Comparison of ENCODE assay signal across 1 cellular context in the genomic region with DNA sequence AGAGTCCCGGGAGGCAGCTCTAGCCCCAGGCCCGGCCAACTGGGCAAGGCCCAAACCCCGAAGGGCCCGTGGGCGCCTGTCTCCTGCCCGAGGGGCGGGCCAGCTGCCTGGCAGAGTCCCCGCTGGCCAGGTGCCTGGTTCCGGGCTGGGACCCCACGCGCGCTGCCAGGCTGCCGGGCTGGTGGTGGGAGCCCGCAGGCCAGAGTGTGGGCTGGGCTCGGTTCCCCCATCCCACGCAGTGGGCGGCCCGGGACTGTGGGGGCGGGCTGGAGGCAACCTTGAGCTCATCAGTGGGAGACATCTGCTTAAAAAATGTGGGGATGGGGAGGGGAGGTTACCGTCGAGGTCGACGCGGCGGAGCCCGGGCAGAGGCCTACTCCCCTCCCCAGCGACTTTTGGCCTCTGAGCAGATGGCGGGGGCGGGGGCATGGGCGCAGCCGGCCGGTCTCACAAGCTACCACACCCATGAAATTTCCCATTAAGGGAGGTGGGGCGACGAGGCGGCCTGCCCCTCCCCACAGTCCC.
TF ChIP-seq lines count a peak whose summit lies in the region.

No MANE protein-coding gene starts in this region.

TF ChIP-seq in K562, 482 proteins besides CTCF, POLR2A, EP300 and RAD21 (continued from another document and continues in another):
- TF ChIP-seq NR4A1 (CRISPR knock-in tag; IDR thresholded peaks at IDR 0.05) (0 out of 2 replicates have a peak, but pooled peaks have one; percentile 47), NR4A1 (tag; IDR thresholded peaks at IDR 0.05) (no peak), CTBP1 (IDR thresholded peaks at IDR 0.05; ENCODE audit: borderline replicate concordance) (peak; percentile 42; the same call in 1 of the 2 replicates), MAFK (IDR thresholded peaks at IDR 0.05; ENCODE audit: low read length) (no peak), PHTF2 (CRISPR knock-in tag; IDR thresholded peaks at IDR 0.05) (no peak), FOXK1 (CRISPR knock-in tag; IDR thresholded peaks at IDR 0.05; ENCODE audit: borderline replicate concordance) (no peak), ATF1 (CRISPR knock-in tag; IDR thresholded peaks at IDR 0.05) (no peak), ATF1 (tag; IDR thresholded peaks at IDR 0.05) (peak; percentile 67), MYNN (IDR thresholded peaks at IDR 0.05) (peak; percentile 61), MYNN (CRISPR knock-in tag; IDR thresholded peaks at IDR 0.05) (no peak), ZNF586 (CRISPR knock-in tag; conservative IDR thresholded peaks at IDR 0.05) (no peak), ZFX (CRISPR knock-in tag; IDR thresholded peaks at IDR 0.05) (peak; percentile 90), ZNF668 (CRISPR knock-in tag; IDR thresholded peaks at IDR 0.05) (no peak), NR2C2 (CRISPR knock-in tag; IDR thresholded peaks at IDR 0.05) (0 out of 2 replicates have a peak, but pooled peaks have one; percentile 15), NR2C2 (tag; IDR thresholded peaks at IDR 0.05) (peak; percentile 64; the same call in 1 of the 2 replicates), HNRNPLL (IDR thresholded peaks at IDR 0.05; ENCODE audit: low read depth, low read length, poor library complexity, severe bottlenecking) (peak; percentile 35), NEUROD1 (IDR thresholded peaks at IDR 0.05; ENCODE audit: borderline replicate concordance, low read depth, low read length, partially characterized antibody) (peak; percentile 35), TAF15 (IDR thresholded peaks at IDR 0.05; ENCODE audit: low read depth, low read length) (no peak), ZKSCAN1 (IDR thresholded peaks at IDR 0.05; ENCODE audit: low read depth, low read length) (0 out of 2 replicates have a peak, but pooled peaks have one; percentile 7), BRD9 (IDR thresholded peaks at IDR 0.05; ENCODE audit: low read depth, partially characterized antibody) (no peak), ZBTB7A (IDR thresholded peaks at IDR 0.05; ENCODE audit: borderline replicate concordance, control insufficient read depth, low read depth, low read length) (peak; percentile 91), HIVEP1 (CRISPR knock-in tag; IDR thresholded peaks at IDR 0.05) (no peak), ZNF224 (CRISPR knock-in tag; IDR thresholded peaks at IDR 0.05) (no peak), ARNT (IDR thresholded peaks at IDR 0.05) (no peak), PML (IDR thresholded peaks at IDR 0.05; ENCODE audit: low read length) (no peak), MAZ (CRISPR knock-in tag; conservative IDR thresholded peaks at IDR 0.05 in 1 of 2, IDR thresholded peaks at IDR 0.05 in 1 of 2) (peak; percentile 53 to 66; a peak in 3 of 4 replicates), CHD4 (IDR thresholded peaks at IDR 0.05; ENCODE audit: insufficient read depth, insufficient replicate concordance, low read depth, low read length, poor library complexity, severe bottlenecking) (no peak), ZNF830 (CRISPR knock-in tag; IDR thresholded peaks at IDR 0.05) (no peak), EGR1 (conservative IDR thresholded peaks at IDR 0.05) (peak; percentile 100), NFIC (IDR thresholded peaks at IDR 0.05) (peak; percentile 56; the same call in 1 of the 2 replicates)
- TF ChIP-seq, protein P1, sequence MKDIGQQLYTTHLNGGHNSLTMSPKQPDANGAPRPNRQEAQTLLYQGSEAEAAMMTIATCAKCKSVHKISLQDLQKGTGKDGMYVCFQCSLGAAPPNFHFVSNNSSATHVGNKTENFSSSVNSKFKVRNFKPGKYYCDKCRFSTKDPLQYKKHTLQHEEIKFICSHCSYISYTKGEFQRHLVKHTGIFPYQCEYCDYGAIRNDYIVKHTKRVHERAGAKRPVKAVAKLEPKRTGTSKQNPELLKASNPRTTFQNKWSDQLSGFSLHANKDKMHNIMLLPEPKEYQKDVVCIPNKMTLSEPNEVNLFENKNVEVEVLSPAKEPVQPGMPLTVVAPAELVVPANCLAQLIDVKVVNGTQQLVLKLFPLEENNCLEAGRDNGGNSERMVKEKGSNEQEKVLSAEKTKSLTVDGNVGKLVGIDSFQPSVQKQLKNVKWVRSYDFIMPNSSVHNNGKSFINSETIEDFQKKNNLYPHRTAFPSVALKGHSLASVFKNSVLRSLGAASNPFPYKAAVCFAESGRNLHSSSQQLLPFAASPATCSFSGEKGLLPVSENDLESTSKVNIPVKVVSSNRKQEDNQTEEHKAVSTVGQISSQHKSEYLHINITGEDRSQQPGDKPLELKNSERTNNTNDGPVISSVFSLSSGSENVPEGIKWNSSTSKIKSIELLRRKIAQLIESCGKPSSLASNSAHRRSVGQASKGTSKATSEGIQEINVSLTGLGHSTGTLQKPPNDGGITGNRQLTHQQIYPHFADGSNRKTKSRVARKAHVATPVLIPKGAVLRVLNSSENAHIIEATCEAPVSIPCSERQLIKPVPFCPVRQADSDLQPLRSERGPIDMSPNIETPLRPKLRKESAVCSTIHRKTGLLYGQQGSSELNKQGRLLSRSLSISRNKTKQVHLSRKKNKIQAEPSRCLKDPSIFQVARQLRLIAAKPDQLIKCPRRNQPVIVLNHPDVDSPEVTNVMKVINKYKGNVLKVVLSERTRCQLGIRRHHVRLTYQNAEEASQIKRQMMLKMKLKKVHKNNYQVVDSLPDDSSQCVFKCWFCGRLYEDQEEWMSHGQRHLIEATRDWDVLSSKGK (CRISPR knock-in tag; IDR thresholded peaks at IDR 0.05), result no peak
- TF ChIP-seq, protein P2, sequence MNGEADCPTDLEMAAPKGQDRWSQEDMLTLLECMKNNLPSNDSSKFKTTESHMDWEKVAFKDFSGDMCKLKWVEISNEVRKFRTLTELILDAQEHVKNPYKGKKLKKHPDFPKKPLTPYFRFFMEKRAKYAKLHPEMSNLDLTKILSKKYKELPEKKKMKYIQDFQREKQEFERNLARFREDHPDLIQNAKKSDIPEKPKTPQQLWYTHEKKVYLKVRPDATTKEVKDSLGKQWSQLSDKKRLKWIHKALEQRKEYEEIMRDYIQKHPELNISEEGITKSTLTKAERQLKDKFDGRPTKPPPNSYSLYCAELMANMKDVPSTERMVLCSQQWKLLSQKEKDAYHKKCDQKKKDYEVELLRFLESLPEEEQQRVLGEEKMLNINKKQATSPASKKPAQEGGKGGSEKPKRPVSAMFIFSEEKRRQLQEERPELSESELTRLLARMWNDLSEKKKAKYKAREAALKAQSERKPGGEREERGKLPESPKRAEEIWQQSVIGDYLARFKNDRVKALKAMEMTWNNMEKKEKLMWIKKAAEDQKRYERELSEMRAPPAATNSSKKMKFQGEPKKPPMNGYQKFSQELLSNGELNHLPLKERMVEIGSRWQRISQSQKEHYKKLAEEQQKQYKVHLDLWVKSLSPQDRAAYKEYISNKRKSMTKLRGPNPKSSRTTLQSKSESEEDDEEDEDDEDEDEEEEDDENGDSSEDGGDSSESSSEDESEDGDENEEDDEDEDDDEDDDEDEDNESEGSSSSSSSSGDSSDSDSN (IDR thresholded peaks at IDR 0.05; ENCODE audit: borderline replicate concordance in 1 of 2, low read depth in 2 of 2, low read length in 2 of 2), result peak in 1 of 2 experiments; percentile 71; a peak in 1 of 4 replicates
- TF ChIP-seq, protein P3, sequence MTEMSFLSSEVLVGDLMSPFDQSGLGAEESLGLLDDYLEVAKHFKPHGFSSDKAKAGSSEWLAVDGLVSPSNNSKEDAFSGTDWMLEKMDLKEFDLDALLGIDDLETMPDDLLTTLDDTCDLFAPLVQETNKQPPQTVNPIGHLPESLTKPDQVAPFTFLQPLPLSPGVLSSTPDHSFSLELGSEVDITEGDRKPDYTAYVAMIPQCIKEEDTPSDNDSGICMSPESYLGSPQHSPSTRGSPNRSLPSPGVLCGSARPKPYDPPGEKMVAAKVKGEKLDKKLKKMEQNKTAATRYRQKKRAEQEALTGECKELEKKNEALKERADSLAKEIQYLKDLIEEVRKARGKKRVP (CRISPR knock-in tag; IDR thresholded peaks at IDR 0.05), result 0 out of 2 replicates have a peak, but pooled peaks have one; percentile 39
- TF ChIP-seq, protein P4, sequence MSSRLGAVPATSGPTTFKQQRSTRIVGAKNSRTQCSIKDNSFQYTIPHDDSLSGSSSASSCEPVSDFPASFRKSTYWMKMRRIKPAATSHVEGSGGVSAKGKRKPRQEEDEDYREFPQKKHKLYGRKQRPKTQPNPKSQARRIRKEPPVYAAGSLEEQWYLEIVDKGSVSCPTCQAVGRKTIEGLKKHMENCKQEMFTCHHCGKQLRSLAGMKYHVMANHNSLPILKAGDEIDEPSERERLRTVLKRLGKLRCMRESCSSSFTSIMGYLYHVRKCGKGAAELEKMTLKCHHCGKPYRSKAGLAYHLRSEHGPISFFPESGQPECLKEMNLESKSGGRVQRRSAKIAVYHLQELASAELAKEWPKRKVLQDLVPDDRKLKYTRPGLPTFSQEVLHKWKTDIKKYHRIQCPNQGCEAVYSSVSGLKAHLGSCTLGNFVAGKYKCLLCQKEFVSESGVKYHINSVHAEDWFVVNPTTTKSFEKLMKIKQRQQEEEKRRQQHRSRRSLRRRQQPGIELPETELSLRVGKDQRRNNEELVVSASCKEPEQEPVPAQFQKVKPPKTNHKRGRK (tag; IDR thresholded peaks at IDR 0.05), result no peak
- TF ChIP-seq, protein P5, sequence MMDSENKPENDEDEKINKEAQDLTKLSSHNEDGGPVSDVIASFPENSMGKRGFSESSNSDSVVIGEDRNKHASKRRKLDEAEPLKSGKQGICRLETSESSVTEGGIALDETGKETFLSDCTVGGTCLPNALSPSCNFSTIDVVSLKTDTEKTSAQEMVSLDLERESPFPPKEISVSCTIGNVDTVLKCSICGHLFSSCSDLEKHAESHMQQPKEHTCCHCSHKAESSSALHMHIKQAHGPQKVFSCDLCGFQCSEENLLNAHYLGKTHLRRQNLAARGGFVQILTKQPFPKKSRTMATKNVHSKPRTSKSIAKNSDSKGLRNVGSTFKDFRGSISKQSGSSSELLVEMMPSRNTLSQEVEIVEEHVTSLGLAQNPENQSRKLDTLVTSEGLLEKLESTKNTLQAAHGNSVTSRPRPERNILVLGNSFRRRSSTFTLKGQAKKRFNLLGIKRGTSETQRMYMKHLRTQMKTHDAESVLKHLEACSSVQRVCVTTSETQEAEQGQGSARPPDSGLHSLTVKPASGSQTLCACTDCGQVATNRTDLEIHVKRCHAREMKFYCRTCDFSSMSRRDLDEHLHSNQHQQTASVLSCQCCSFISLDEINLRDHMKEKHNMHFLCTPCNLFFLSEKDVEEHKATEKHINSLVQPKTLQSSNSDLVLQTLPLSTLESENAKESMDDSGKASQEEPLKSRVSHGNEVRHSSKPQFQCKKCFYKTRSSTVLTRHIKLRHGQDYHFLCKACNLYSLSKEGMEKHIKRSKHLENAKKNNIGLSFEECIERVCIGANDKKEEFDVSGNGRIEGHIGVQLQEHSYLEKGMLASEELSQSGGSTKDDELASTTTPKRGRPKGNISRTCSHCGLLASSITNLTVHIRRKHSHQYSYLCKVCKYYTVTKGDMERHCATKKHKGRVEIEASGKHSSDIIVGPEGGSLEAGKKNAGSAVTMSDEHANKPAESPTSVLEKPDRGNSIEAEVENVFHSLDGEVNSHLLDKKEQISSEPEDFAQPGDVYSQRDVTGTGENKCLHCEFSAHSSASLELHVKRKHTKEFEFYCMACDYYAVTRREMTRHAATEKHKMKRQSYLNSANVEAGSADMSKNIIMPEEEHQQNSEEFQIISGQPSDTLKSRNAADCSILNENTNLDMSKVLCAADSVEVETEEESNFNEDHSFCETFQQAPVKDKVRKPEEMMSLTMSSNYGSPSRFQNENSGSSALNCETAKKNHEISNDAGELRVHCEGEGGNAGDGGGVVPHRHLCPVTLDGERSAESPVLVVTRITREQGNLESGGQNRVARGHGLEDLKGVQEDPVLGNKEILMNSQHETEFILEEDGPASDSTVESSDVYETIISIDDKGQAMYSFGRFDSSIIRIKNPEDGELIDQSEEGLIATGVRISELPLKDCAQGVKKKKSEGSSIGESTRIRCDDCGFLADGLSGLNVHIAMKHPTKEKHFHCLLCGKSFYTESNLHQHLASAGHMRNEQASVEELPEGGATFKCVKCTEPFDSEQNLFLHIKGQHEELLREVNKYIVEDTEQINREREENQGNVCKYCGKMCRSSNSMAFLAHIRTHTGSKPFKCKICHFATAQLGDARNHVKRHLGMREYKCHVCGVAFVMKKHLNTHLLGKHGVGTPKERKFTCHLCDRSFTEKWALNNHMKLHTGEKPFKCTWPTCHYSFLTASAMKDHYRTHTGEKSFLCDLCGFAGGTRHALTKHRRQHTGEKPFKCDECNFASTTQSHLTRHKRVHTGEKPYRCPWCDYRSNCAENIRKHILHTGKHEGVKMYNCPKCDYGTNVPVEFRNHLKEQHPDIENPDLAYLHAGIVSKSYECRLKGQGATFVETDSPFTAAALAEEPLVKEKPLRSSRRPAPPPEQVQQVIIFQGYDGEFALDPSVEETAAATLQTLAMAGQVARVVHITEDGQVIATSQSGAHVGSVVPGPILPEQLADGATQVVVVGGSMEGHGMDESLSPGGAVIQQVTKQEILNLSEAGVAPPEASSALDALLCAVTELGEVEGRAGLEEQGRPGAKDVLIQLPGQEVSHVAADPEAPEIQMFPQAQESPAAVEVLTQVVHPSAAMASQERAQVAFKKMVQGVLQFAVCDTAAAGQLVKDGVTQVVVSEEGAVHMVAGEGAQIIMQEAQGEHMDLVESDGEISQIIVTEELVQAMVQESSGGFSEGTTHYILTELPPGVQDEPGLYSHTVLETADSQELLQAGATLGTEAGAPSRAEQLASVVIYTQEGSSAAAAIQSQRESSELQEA (IDR thresholded peaks at IDR 0.05; ENCODE audit: low read depth), result no peak
- TF ChIP-seq, protein P6, sequence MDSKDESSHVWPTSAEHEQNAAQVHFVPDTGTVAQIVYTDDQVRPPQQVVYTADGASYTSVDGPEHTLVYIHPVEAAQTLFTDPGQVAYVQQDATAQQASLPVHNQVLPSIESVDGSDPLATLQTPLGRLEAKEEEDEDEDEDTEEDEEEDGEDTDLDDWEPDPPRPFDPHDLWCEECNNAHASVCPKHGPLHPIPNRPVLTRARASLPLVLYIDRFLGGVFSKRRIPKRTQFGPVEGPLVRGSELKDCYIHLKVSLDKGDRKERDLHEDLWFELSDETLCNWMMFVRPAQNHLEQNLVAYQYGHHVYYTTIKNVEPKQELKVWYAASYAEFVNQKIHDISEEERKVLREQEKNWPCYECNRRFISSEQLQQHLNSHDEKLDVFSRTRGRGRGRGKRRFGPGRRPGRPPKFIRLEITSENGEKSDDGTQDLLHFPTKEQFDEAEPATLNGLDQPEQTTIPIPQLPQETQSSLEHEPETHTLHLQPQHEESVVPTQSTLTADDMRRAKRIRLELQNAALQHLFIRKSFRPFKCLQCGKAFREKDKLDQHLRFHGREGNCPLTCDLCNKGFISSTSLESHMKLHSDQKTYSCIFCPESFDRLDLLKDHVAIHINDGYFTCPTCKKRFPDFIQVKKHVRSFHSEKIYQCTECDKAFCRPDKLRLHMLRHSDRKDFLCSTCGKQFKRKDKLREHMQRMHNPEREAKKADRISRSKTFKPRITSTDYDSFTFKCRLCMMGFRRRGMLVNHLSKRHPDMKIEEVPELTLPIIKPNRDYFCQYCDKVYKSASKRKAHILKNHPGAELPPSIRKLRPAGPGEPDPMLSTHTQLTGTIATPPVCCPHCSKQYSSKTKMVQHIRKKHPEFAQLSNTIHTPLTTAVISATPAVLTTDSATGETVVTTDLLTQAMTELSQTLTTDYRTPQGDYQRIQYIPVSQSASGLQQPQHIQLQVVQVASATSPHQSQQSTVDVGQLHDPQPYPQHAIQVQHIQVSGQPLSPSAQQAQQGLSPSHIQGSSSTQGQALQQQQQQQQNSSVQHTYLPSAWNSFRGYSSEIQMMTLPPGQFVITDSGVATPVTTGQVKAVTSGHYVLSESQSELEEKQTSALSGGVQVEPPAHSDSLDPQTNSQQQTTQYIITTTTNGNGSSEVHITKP (IDR thresholded peaks at IDR 0.05; ENCODE audit: partially characterized antibody), result peak; percentile 6
- TF ChIP-seq, protein P7, sequence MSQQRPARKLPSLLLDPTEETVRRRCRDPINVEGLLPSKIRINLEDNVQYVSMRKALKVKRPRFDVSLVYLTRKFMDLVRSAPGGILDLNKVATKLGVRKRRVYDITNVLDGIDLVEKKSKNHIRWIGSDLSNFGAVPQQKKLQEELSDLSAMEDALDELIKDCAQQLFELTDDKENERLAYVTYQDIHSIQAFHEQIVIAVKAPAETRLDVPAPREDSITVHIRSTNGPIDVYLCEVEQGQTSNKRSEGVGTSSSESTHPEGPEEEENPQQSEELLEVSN (IDR thresholded peaks at IDR 0.05; ENCODE audit: borderline replicate concordance in 1 of 2, extremely low read depth in 1 of 2, insufficient read depth in 1 of 2, insufficient read length in 1 of 2, low read depth in 1 of 2, low read length in 1 of 2, poor library complexity in 1 of 2, severe bottlenecking in 1 of 2), result peak; percentile 28 to 53
